ENCODE assay signal across 8 cellular contexts in genomic region chr5:93572101-93572772, GRCh38. TPM values are rescaled to one million over a fixed set of nuclear protein-coding genes. Genes with fewer than 3 reads are reported as not detected.
DNase-seq lines count a peak whose midpoint lies in the region; TF ChIP-seq lines count a peak whose summit lies in the region.
"Had no signal": no experiment of that assay in that cellular context is flagged by ENCODE, and none has a peak within 500 bp of the region (broad histone marks: within the 10 kb centered on the region; RNA-seq: fewer than 3 reads in every experiment).

No MANE protein-coding gene starts in this region.

- H3K27me3 ChIP-seq in H7 (ENCODE audit: control insufficient read depth, insufficient read depth, low read length) (peaks cover 97% of the 10 kb centered on the region), adipocyte (replicated peaks; ENCODE audit: control insufficient read depth, insufficient read depth, low read length) (no peaks in the 10 kb centered on the region), skeletal muscle satellite cell (ENCODE audit: control insufficient read depth, insufficient read depth, low read length) (no peaks in the 10 kb centered on the region)

- H3K4me1 ChIP-seq in adipocyte (ENCODE audit: control insufficient read depth, insufficient read depth, low read length) (no peaks in the 10 kb centered on the region), skeletal muscle satellite cell (ENCODE audit: control insufficient read depth, insufficient read depth, low read length) (peaks cover 21% of the 10 kb centered on the region)

- no peak overlapping the region for H3K9ac ChIP-seq in adipocyte (ENCODE audit: low read length)
- peak overlapping the region; percentile 37 for H3K9ac ChIP-seq in skeletal muscle satellite cell (ENCODE audit: low read depth, low read length)

- TF ChIP-seq CTCF in foreskin fibroblast (IDR thresholded peaks at IDR 0.05; ENCODE audit: low read depth, low read length), result no peak

- H3K4me3 ChIP-seq in H7 (ENCODE audit: insufficient read depth, low read depth, low read length) (peak overlapping the region; percentile 4; the same call in 1 of the 2 replicates), adipocyte (ENCODE audit: low read length) (peak overlapping the region; percentile 60), skeletal muscle satellite cell (ENCODE audit: low read length) (peak overlapping the region; percentile 56), foreskin fibroblast (ENCODE audit: low read depth in 1 of 2, low read length in 2 of 2) (peak overlapping the region in 1 of 2 donors; percentile 6)
- H3K4me3 ChIP-seq: K562 had no signal

- H3K36me3 ChIP-seq in H7 (replicated peaks; ENCODE audit: control insufficient read depth, insufficient read depth, low read length), result no peaks in the 10 kb centered on the region
- no peaks in the 10 kb centered on the region for H3K36me3 ChIP-seq in adipocyte (ENCODE audit: control insufficient read depth, insufficient read depth, low read length, severe bottlenecking)
- peaks cover 47% of the 10 kb centered on the region for H3K36me3 ChIP-seq in skeletal muscle satellite cell (ENCODE audit: insufficient read depth, low read length)

- DNase-seq in H7 (peak; percentile 72), adipocyte (ENCODE audit: low read depth) (no peak), iPS-NIHi11 (ENCODE audit: low spot score) (peak; percentile 17), foreskin fibroblast (no peak), NCI-H345 (lab: John Stamatoyannopoulos, UW) (no peak), putamen (ENCODE audit: low spot score) (no peak)

- H3K9me3 ChIP-seq in adipocyte (ENCODE audit: control insufficient read depth, low read length), result no peaks in the 10 kb centered on the region
- H3K9me3 ChIP-seq in skeletal muscle satellite cell (replicated peaks; ENCODE audit: low read length), result no peaks in the 10 kb centered on the region

- peak overlapping the region; percentile 78 for H3K4me2 ChIP-seq in skeletal muscle satellite cell (ENCODE audit: low read length)

RNA-seq across cellular contexts. Expression of gene NR2F1-AS1, which starts 8.8 kb away (rescaled TPM):
- 1.1 and 1.8 TPM in 2 replicates for total RNA-seq in H7 (2014; rRNA removed; shearing (Covaris generic))
- total RNA-seq in skeletal muscle satellite cell (2012; rRNA removed), result 11.6 and 18.8 TPM in 2 replicates
- total RNA-seq: K562 had no signal

RNA-seq across cellular contexts. Expression of gene NR2F1, which starts 10.8 kb away (rescaled TPM):
- not detected in 2 replicates for total RNA-seq in H7 (2014; rRNA removed; shearing (Covaris generic))
- total RNA-seq in skeletal muscle satellite cell (2012; rRNA removed), result 15.7 and 19.5 TPM in 2 replicates

Comparison
In these comparisons a context has a peak if more than half of its experiments do, and no peak if none do; other contexts are left out.
1. DNase-seq: peak in H7 (single experiment) and iPS-NIHi11 (single experiment); none in adipocyte (single experiment), foreskin fibroblast (0 of 2), NCI-H345 (single experiment) and putamen (single experiment).